In the genomic region with DNA sequence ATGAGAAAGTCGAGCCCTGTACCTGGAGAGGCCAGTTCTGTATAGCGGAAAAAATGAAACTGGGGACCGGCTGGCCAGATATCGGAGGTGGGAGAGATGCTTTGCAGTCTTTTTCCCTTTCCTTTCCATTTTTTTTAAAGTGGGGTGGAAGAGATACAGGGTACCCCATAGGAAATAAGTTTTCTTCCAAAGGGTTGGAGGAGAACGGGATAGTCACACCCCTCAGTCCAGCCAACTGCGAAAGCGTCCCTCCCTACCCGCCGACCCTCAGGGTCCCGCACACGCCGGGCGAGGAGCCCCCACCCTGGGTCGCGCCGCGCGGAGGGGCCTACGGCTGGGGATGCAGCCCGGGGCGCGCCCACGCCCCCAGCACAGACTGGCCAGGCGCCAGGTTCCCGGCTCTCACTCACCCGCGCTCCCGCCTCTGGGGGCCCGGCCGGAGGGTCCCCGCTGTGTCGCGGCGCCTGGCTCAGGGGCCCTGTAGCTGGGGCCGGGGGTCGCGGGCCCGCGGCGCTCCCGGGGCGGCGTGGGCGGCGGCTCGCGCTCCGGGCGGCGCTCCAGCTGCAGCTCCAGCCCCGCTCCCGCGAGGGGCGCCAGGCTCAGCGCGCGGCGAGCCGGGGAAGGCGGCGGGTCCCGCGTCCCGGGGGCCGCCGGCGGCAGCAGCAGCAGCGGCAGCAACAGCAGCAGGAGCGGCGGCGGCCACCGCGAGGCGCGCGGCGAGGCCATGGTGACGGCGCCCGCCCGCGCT, we compare ENCODE assay signal across 8 cellular contexts. TPM values are rescaled to one million over a fixed set of nuclear protein-coding genes. Genes with fewer than 3 reads are reported as not detected.
DNase-seq lines count a peak whose midpoint lies in the region; ATAC-seq and TF ChIP-seq lines count a peak whose summit lies in the region.

No MANE protein-coding gene starts in this region.

- H2AFZ ChIP-seq in PC-9: peak overlapping the region; percentile 49
- peak overlapping the region; percentile 82 for H2AFZ ChIP-seq in mammary epithelial cell (ENCODE audit: low read depth, low read length)

- H3K36me3 ChIP-seq in PC-9 (ENCODE audit: low read depth) (no peaks in the 10 kb centered on the region), mammary epithelial cell (ENCODE audit: insufficient read depth, low read length) (no peaks in the 10 kb centered on the region)

- H4K20me1 ChIP-seq in PC-9 (ENCODE audit: insufficient read depth) (no peaks in the 10 kb centered on the region), mammary epithelial cell (ENCODE audit: insufficient read depth, low read length) (no peaks in the 10 kb centered on the region)

- TF ChIP-seq CTCF in PC-9 (conservative IDR thresholded peaks at IDR 0.05) (no peak), mammary epithelial cell (conservative IDR thresholded peaks at IDR 0.05 in 1 of 2, IDR thresholded peaks at IDR 0.05 in 1 of 2; ENCODE audit: extremely low read depth in 1 of 2, insufficient read depth in 1 of 2, low read depth in 1 of 2, low read length in 2 of 2) (no peak), lower leg skin (IDR thresholded peaks at IDR 0.05) (no peak)

- CTCF ChIA-PET in PC-9 (lab: Charles Lee): no interaction called here
- CTCF ChIA-PET in mammary epithelial cell (lab: Charles Lee; ENCODE audit: low non-redundant PET): no interaction called here

- intact Hi-C loops in PC-9 (cut with micrococcal nuclease; ENCODE audit: unreplicated experiment) (no loop called here), mammary epithelial cell (cut with micrococcal nuclease) (loop anchor here (5.0 kb wide), 3 partner anchors 97 to 382 kb away; partner anchors contain the start of gene ZNF148), lower leg skin (cut with DNase I; ENCODE audit: low total_unique reads) (no loop called here)

- WGBS in mammary epithelial cell (ENCODE audit: low coverage, missing lambda C conversion rate): 0% methylated on average over 17 of the region's 82 CpGs
- WGBS in lower leg skin, 2 donors: 0 to 1% methylated on average over 16 to 20 of the region's 82 CpGs

- H3K4me3 ChIP-seq in PC-9 (peak overlapping the region; percentile 55), mammary epithelial cell (replicated peaks in 1 of 3; ENCODE audit: insufficient read depth in 1 of 3, low read depth in 2 of 3, low read length in 3 of 3) (peak overlapping the region; percentile 59 to 79 (median 77)), lower leg skin (ENCODE audit: low read depth, poor library complexity, severe bottlenecking) (peak overlapping the region; percentile 45)

- dilution Hi-C loops in mammary epithelial cell (cut with HindIII; ENCODE audit: low sequenced_read_pairs): no loop called here

- peak; percentile 73 for DNase-seq in DMS53 (lab: John Stamatoyannopoulos, UW)
- no peak for DNase-seq in DMS53 treated with DMSO at 0.1 percent for 48 hours (lab: John Stamatoyannopoulos, UW; ENCODE audit: unreplicated experiment)
- DNase-seq in PC-9: no peak
- no peak for DNase-seq in mammary epithelial cell
- DNase-seq in lower leg skin (ENCODE audit: low spot score in 2 of 2): no peak
- DNase-seq in cortex of kidney (lab: John Stamatoyannopoulos, UW): no peak

- peak overlapping the region; percentile 98 for H3K4me2 ChIP-seq in PC-9
- peak overlapping the region; percentile 92 for H3K4me2 ChIP-seq in mammary epithelial cell (ENCODE audit: insufficient read depth, low read depth, low read length)

- H3K27me3 ChIP-seq in PC-9 (ENCODE audit: insufficient read depth, low read depth): no peaks in the 10 kb centered on the region
- no peaks in the 10 kb centered on the region for H3K27me3 ChIP-seq in mammary epithelial cell (ENCODE audit: insufficient read depth, low read length)

- H3K79me2 ChIP-seq in PC-9 (ENCODE audit: low read depth) (no peaks in the 10 kb centered on the region), mammary epithelial cell (ENCODE audit: insufficient read depth, low read length) (peaks cover 42% of the 10 kb centered on the region)

- H3K4me1 ChIP-seq in PC-9 (replicated peaks; ENCODE audit: insufficient read depth) (peaks cover 44% of the 10 kb centered on the region), mammary epithelial cell (ENCODE audit: insufficient read depth, low read length) (peaks cover 66% of the 10 kb centered on the region)

- peak overlapping the region; percentile 62 for H3K9ac ChIP-seq in mammary epithelial cell (ENCODE audit: insufficient read depth, low read length)

- peak; percentile 30 for ATAC-seq in HG02642 (IDR thresholded peaks at IDR 0.05; ENCODE audit: poor library complexity, unreplicated experiment)

- in situ Hi-C loops in mammary epithelial cell (cut with MboI; ENCODE audit: low sequenced_read_pairs in 2 of 2): no loop called here

- POLR2A ChIA-PET in PC-9 (lab: Charles Lee; ENCODE audit: unreplicated experiment): no interaction called here

- H3K27ac ChIP-seq in PC-9: no peak overlapping the region
- H3K27ac ChIP-seq in mammary epithelial cell (ENCODE audit: insufficient read depth, low read depth, low read length): peak overlapping the region; percentile 1
- H3K27ac ChIP-seq in temporal lobe (ENCODE audit: low read depth, low read length): peak overlapping the region; percentile 67

- BruUV-seq in PC-9 (replicated peaks; lab: Mats Ljungman, UMichigan) (no TSS peak), mammary epithelial cell (replicated peaks; lab: Mats Ljungman, UMichigan) (no TSS peak)

- peaks cover 16% of the 10 kb centered on the region; the same call in 1 of the 2 replicates for H3F3A ChIP-seq in PC-9 (ENCODE audit: insufficient read depth, low read depth)

- H3K9me2 ChIP-seq in PC-9 (ENCODE audit: insufficient read depth): no peaks in the 10 kb centered on the region

- no peak for TF ChIP-seq POLR2A in lower leg skin (IDR thresholded peaks at IDR 0.05)

- H3K9me3 ChIP-seq in PC-9 (ENCODE audit: insufficient read depth, low read depth): no peaks in the 10 kb centered on the region
- H3K9me3 ChIP-seq in mammary epithelial cell (replicated peaks; ENCODE audit: insufficient read depth, low read length): no peaks in the 10 kb centered on the region

RNA-seq across cellular contexts. Expression of gene HEG1, which starts 0.5 kb away (rescaled TPM):
- 30.2 and 33.5 TPM in 2 replicates for total RNA-seq in PC-9 (2021)
- 10 to 100 TPM; 24.8 to 33.8 TPM for total RNA-seq in mammary epithelial cell
- 19.8 TPM for polyA plus RNA-seq in mammary epithelial cell
- 106 TPM for polyA minus RNA-seq in mammary epithelial cell
- 10 to 100 TPM; 13.6 to 22.7 (median 16.8) TPM for total RNA-seq in lower leg skin
- total RNA-seq in temporal lobe: 15.0 TPM
